13 cellular contexts compared by ENCODE assay signal in genomic region chr3:171283248-171284222, GRCh38.
DNase-seq lines count a peak whose midpoint lies in the region; ATAC-seq, FAIRE-seq and TF ChIP-seq lines count a peak whose summit lies in the region.
"Had no signal": no experiment of that assay in that cellular context is flagged by ENCODE, and none has a peak within 500 bp of the region (broad histone marks: within the 10 kb centered on the region; RNA-seq: fewer than 3 reads in every experiment).

No MANE protein-coding gene starts in this region.

- peak; percentile 89 for FAIRE-seq in GM18507 (lab: Jason Lieb, UNC)
- FAIRE-seq: HTR-8/SVneo had no signal

- no peaks in the 10 kb centered on the region for H3K9me3 Mint-ChIP-seq in WTC11
- H3K9me3 Mint-ChIP-seq in stimulated activated naive CD8-positive, alpha-beta T cell treated with anti-CD3 and anti-CD28 coated beads, Interleukin-15, amount 100 ng/mL, for 72 hours = no peaks in the 10 kb centered on the region
- H3K9me3 Mint-ChIP-seq: activated naive CD4-positive, alpha-beta T cell treated with anti-CD3 and anti-CD28 coated beads for 36 hours; CD4-positive, alpha-beta T cell; effector memory CD8-positive, alpha-beta T cell had no signal

- peaks cover 24% of the 10 kb centered on the region for H3K4me1 Mint-ChIP-seq in WTC11
- peaks cover 70% of the 10 kb centered on the region for H3K4me1 Mint-ChIP-seq in stimulated activated naive CD8-positive, alpha-beta T cell treated with anti-CD3 and anti-CD28 coated beads, Interleukin-15, amount 100 ng/mL, for 72 hours

- no peaks in the 10 kb centered on the region; the same call in 1 of the 2 replicates for H3K27me3 Mint-ChIP-seq in WTC11 (ENCODE audit: low read depth)
- no peaks in the 10 kb centered on the region for H3K27me3 Mint-ChIP-seq in stimulated activated naive CD8-positive, alpha-beta T cell treated with anti-CD3 and anti-CD28 coated beads, Interleukin-15, amount 100 ng/mL, for 72 hours
- H3K27me3 Mint-ChIP-seq: CD4-positive, alpha-beta T cell; effector memory CD8-positive, alpha-beta T cell had no signal

- no peaks in the 10 kb centered on the region for H3K9me3 ChIP-seq in left ventricle myocardium inferior (replicated peaks)
- no peaks in the 10 kb centered on the region for H3K9me3 ChIP-seq in skeletal muscle tissue (ENCODE audit: control insufficient read depth in 3 of 3, low read length in 3 of 3)

- peak overlapping the region; percentile 76 for H3K27ac ChIP-seq in left ventricle myocardium inferior (replicated peaks)
- H3K27ac ChIP-seq in skeletal muscle tissue (ENCODE audit: low read depth, low read length) = peak overlapping the region; percentile 93

- peak overlapping the region in 2 of 3 donors; percentile 46 to 60 for H3K9ac ChIP-seq in skeletal muscle tissue (ENCODE audit: low read depth in 1 of 3, low read length in 3 of 3)

- H3K27ac Mint-ChIP-seq in WTC11 = peak overlapping the region; percentile 1; the same call in 1 of the 2 replicates
- no peak overlapping the region for H3K27ac Mint-ChIP-seq in stimulated activated naive CD8-positive, alpha-beta T cell treated with anti-CD3 and anti-CD28 coated beads, Interleukin-15, amount 100 ng/mL, for 72 hours

- H3K36me3 ChIP-seq in left ventricle myocardium inferior = no peaks in the 10 kb centered on the region
- no peaks in the 10 kb centered on the region for H3K36me3 ChIP-seq in skeletal muscle tissue (ENCODE audit: control insufficient read depth in 3 of 3, insufficient read depth in 3 of 3, low read length in 3 of 3)

- H3K27me3 ChIP-seq in left ventricle myocardium inferior (ENCODE audit: low read depth) (no peaks in the 10 kb centered on the region), skeletal muscle tissue (ENCODE audit: control insufficient read depth in 3 of 3, insufficient read depth in 3 of 3, low read length in 3 of 3) (no peaks in the 10 kb centered on the region)

- H3K4me3 ChIP-seq in left ventricle myocardium inferior (no peak overlapping the region), skeletal muscle tissue (ENCODE audit: low read length in 3 of 3) (peak overlapping the region in 1 of 3 donors; percentile 0)

- H3K36me3 Mint-ChIP-seq in WTC11 = peaks cover 3% of the 10 kb centered on the region; the same call in 1 of the 2 replicates

- intact Hi-C loops in left ventricle myocardium inferior (cut with micrococcal nuclease) = no loop called here

- TF ChIP-seq CTCF in WTC11 (IDR thresholded peaks at IDR 0.05) = no peak
- no peak for TF ChIP-seq CTCF in left ventricle myocardium inferior (IDR thresholded peaks at IDR 0.05; ENCODE audit: borderline replicate concordance)

- CTCF ChIA-PET in WTC11 (lab: Charles Lee) = interaction anchor here (0.6 to 1.6 kb wide), 3 partner anchors 62 to 170 kb away, joined by 3 to 5 read pairs (median 3); no protein-coding TSS in a partner anchor

- ATAC-seq in WTC11 = peak; percentile 34
- ATAC-seq in stimulated activated naive CD8-positive, alpha-beta T cell treated with anti-CD3 and anti-CD28 coated beads, Interleukin-15, amount 100 ng/mL, for 72 hours = no peak
- ATAC-seq: effector memory CD8-positive, alpha-beta T cell had no signal

- no peak for DNase-seq in GM18507 (ENCODE audit: extremely low spot score, insufficient read length, low read depth)
- DNase-seq in WTC11 (ENCODE audit: low spot score) = no peak
- peak; percentile 25 for DNase-seq in left ventricle myocardium inferior
- no peak for DNase-seq in activated CD8-positive, alpha-beta memory T cell treated with anti-CD3 and anti-CD28 coated beads for 24 hours
- no peak for DNase-seq in SKM-1 treated with dmso at 0.1 percent for 144 hours (lab: John Stamatoyannopoulos, UW; ENCODE audit: unreplicated experiment)
- no peak for DNase-seq in stimulated activated naive CD8-positive, alpha-beta T cell treated with anti-CD3 and anti-CD28 coated beads, Interleukin-15, amount 100 ng/mL, for 72 hours
- DNase-seq in activated CD4-positive, alpha-beta T cell treated with anti-CD3 and anti-CD28 coated beads, Interleukin-2, amount 50 U/mL, for 1 hour = no peak
- DNase-seq: activated naive CD4-positive, alpha-beta T cell treated with anti-CD3 and anti-CD28 coated beads for 36 hours; CD4-positive, alpha-beta T cell; effector memory CD8-positive, alpha-beta T cell; RPMI8226 had no signal

- H3K4me1 ChIP-seq in left ventricle myocardium inferior = peaks cover 55% of the 10 kb centered on the region
- peaks cover 24 to 42% (median 42%) of the 10 kb centered on the region in 3 donors for H3K4me1 ChIP-seq in skeletal muscle tissue (ENCODE audit: control insufficient read depth in 3 of 3, insufficient read depth in 3 of 3, low read length in 3 of 3)

- POLR2A ChIA-PET in WTC11 (lab: Charles Lee) = no interaction called here

- no peak overlapping the region for H3K4me3 Mint-ChIP-seq in WTC11
- peak overlapping the region in 1 of 2 donors; percentile 29 for H3K4me3 Mint-ChIP-seq in stimulated activated naive CD8-positive, alpha-beta T cell treated with anti-CD3 and anti-CD28 coated beads, Interleukin-15, amount 100 ng/mL, for 72 hours
- H3K4me3 Mint-ChIP-seq: activated naive CD4-positive, alpha-beta T cell treated with anti-CD3 and anti-CD28 coated beads for 36 hours; CD4-positive, alpha-beta T cell had no signal

TF ChIP-seq in WTC11, 78 proteins besides CTCF, POLR2A, EP300 and RAD21 (continues in another document):
- TF ChIP-seq FOXJ3 (CRISPR knock-in tag; IDR thresholded peaks at IDR 0.05; ENCODE audit: borderline replicate concordance) = no peak
- no peak for TF ChIP-seq IRF2 (CRISPR knock-in tag; IDR thresholded peaks at IDR 0.05; ENCODE audit: borderline replicate concordance, low read depth)
- TF ChIP-seq, protein P1, sequence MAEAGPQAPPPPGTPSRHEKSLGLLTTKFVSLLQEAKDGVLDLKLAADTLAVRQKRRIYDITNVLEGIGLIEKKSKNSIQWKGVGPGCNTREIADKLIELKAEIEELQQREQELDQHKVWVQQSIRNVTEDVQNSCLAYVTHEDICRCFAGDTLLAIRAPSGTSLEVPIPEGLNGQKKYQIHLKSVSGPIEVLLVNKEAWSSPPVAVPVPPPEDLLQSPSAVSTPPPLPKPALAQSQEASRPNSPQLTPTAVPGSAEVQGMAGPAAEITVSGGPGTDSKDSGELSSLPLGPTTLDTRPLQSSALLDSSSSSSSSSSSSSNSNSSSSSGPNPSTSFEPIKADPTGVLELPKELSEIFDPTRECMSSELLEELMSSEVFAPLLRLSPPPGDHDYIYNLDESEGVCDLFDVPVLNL (CRISPR knock-in tag; IDR thresholded peaks at IDR 0.05; ENCODE audit: borderline replicate concordance, low read depth) = no peak
- TF ChIP-seq, protein P2, sequence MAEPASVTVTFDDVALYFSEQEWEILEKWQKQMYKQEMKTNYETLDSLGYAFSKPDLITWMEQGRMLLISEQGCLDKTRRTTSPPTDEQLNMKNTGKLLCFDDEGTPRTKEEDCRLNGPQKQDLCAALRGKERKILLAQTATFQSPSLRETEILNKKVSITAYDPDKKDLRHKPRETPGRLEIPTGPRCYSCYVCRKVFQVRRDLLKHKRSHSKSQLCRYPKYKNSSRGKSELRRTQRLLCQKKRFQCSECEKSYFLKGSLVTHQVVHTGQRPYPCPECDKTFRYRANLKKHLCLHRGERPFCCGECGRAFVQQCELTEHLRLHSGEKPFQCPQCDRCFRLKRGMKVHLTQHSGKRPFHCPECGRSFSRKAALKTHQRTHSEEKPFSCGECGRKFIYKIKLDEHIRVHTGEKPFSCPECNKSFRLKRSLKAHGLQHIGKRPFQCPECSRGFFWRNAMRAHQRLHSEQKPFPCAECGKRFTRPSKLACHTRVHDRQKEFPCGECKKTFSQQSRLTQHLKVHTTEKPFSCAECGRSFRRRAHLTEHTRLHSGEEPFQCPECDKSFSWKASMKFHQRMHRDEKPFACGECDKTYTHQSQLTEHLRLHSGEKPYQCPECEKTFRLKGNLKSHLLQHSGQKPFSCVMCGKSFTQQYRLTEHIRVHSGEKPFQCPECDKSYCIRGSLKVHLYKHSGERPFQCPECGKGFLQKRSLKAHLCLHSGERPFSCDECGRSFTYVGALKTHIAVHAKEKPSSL (CRISPR knock-in tag; conservative IDR thresholded peaks at IDR 0.05) = no peak
- TF ChIP-seq NFATC4 (CRISPR knock-in tag; IDR thresholded peaks at IDR 0.05) = no peak
- TF ChIP-seq ZNF281 (CRISPR knock-in tag; IDR thresholded peaks at IDR 0.05) = no peak
